ENCODE assay signal across 1 cellular context in the genomic region with DNA sequence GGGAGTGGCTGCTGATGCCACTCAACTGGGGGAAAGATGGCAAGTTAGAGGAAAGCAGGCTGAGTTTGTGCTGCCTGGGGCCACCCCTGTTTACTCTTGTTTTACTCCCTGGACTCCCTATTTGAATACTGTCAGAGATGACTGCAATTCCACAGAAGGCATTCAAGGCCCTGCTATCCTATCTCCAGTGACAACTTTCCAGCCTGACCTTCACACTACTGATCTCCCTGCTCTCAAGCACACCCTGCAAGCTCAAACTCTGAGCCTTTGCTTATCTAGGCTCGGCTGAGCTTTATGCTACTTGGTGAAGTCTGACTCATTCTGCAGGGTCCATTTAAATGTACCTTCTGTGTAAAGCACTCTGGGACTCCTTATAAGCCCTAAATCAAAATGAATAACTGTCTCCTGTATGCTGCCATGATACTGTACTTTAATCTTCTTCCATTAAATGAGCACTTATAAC.
TF ChIP-seq lines count a peak whose summit lies in the region.

No MANE protein-coding gene starts in this region.

TF ChIP-seq in HepG2, 621 proteins besides CTCF, POLR2A, EP300 and RAD21 (continues in another document):
- TF ChIP-seq SIN3B (IDR thresholded peaks at IDR 0.05; ENCODE audit: low read length) (no peak), PAWR (CRISPR knock-in tag; IDR thresholded peaks at IDR 0.05; ENCODE audit: borderline replicate concordance) (no peak), NR2F6 (IDR thresholded peaks at IDR 0.05) (peak; percentile 49; the same call in 1 of the 2 replicates), NR2F6 (CRISPR knock-in tag; IDR thresholded peaks at IDR 0.05) (peak; percentile 35; the same call in 1 of the 2 replicates), ZBTB3 (CRISPR knock-in tag; IDR thresholded peaks at IDR 0.05; ENCODE audit: borderline replicate concordance, low read depth) (no peak), ZNF383 (CRISPR knock-in tag; IDR thresholded peaks at IDR 0.05; ENCODE audit: borderline replicate concordance) (no peak), SP4 (CRISPR knock-in tag; IDR thresholded peaks at IDR 0.05) (no peak), SRY (CRISPR knock-in tag; IDR thresholded peaks at IDR 0.05) (no peak), FOXO1 (CRISPR knock-in tag; IDR thresholded peaks at IDR 0.05) (peak; percentile 67), FOXK2 (IDR thresholded peaks at IDR 0.05) (peak; percentile 76), SRSF4 (IDR thresholded peaks at IDR 0.05; ENCODE audit: low read depth, low read length, poor library complexity, severe bottlenecking) (no peak), HMGA1 (CRISPR knock-in tag; conservative IDR thresholded peaks at IDR 0.05) (no peak), HMG20A (CRISPR knock-in tag; IDR thresholded peaks at IDR 0.05; ENCODE audit: borderline replicate concordance) (peak; percentile 67; the same call in 1 of the 2 replicates), BORCS8-MEF2B (CRISPR knock-in tag; IDR thresholded peaks at IDR 0.05) (no peak), ZNF337 (CRISPR knock-in tag; IDR thresholded peaks at IDR 0.05; ENCODE audit: borderline replicate concordance, low read depth) (no peak), ZNF446 (CRISPR knock-in tag; IDR thresholded peaks at IDR 0.05) (no peak), CREB1 (IDR thresholded peaks at IDR 0.05) (no peak), CREB1 (CRISPR knock-in tag; IDR thresholded peaks at IDR 0.05) (no peak), KLF12 (CRISPR knock-in tag; IDR thresholded peaks at IDR 0.05; ENCODE audit: borderline replicate concordance) (no peak), NR2C2 (CRISPR knock-in tag; IDR thresholded peaks at IDR 0.05; ENCODE audit: borderline replicate concordance) (no peak; the same call in 1 of the 2 replicates), RBAK (CRISPR knock-in tag; IDR thresholded peaks at IDR 0.05) (no peak), NCOA2 (CRISPR knock-in tag; IDR thresholded peaks at IDR 0.05) (0 out of 2 replicates have a peak, but pooled peaks have one; percentile 51), FOXM1 (CRISPR knock-in tag; IDR thresholded peaks at IDR 0.05) (no peak), ZNF430 (CRISPR knock-in tag; IDR thresholded peaks at IDR 0.05) (no peak), PRPF4 (IDR thresholded peaks at IDR 0.05; ENCODE audit: low read depth, low read length, poor library complexity, severe bottlenecking) (no peak), SIX4 (CRISPR knock-in tag; IDR thresholded peaks at IDR 0.05) (no peak), SMYD3 (CRISPR knock-in tag; IDR thresholded peaks at IDR 0.05) (no peak), ZNF20 (CRISPR knock-in tag; IDR thresholded peaks at IDR 0.05) (no peak)
- TF ChIP-seq, protein P1, sequence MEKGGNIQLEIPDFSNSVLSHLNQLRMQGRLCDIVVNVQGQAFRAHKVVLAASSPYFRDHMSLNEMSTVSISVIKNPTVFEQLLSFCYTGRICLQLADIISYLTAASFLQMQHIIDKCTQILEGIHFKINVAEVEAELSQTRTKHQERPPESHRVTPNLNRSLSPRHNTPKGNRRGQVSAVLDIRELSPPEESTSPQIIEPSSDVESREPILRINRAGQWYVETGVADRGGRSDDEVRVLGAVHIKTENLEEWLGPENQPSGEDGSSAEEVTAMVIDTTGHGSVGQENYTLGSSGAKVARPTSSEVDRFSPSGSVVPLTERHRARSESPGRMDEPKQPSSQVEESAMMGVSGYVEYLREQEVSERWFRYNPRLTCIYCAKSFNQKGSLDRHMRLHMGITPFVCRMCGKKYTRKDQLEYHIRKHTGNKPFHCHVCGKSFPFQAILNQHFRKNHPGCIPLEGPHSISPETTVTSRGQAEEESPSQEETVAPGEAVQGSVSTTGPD (CRISPR knock-in tag; IDR thresholded peaks at IDR 0.05) = no peak
- TF ChIP-seq, protein P2, sequence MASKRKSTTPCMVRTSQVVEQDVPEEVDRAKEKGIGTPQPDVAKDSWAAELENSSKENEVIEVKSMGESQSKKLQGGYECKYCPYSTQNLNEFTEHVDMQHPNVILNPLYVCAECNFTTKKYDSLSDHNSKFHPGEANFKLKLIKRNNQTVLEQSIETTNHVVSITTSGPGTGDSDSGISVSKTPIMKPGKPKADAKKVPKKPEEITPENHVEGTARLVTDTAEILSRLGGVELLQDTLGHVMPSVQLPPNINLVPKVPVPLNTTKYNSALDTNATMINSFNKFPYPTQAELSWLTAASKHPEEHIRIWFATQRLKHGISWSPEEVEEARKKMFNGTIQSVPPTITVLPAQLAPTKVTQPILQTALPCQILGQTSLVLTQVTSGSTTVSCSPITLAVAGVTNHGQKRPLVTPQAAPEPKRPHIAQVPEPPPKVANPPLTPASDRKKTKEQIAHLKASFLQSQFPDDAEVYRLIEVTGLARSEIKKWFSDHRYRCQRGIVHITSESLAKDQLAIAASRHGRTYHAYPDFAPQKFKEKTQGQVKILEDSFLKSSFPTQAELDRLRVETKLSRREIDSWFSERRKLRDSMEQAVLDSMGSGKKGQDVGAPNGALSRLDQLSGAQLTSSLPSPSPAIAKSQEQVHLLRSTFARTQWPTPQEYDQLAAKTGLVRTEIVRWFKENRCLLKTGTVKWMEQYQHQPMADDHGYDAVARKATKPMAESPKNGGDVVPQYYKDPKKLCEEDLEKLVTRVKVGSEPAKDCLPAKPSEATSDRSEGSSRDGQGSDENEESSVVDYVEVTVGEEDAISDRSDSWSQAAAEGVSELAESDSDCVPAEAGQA (IDR thresholded peaks at IDR 0.05; ENCODE audit: low read depth) = no peak
- TF ChIP-seq, protein P2 (CRISPR knock-in tag; IDR thresholded peaks at IDR 0.05; ENCODE audit: borderline replicate concordance) = no peak
- TF ChIP-seq, protein P3, sequence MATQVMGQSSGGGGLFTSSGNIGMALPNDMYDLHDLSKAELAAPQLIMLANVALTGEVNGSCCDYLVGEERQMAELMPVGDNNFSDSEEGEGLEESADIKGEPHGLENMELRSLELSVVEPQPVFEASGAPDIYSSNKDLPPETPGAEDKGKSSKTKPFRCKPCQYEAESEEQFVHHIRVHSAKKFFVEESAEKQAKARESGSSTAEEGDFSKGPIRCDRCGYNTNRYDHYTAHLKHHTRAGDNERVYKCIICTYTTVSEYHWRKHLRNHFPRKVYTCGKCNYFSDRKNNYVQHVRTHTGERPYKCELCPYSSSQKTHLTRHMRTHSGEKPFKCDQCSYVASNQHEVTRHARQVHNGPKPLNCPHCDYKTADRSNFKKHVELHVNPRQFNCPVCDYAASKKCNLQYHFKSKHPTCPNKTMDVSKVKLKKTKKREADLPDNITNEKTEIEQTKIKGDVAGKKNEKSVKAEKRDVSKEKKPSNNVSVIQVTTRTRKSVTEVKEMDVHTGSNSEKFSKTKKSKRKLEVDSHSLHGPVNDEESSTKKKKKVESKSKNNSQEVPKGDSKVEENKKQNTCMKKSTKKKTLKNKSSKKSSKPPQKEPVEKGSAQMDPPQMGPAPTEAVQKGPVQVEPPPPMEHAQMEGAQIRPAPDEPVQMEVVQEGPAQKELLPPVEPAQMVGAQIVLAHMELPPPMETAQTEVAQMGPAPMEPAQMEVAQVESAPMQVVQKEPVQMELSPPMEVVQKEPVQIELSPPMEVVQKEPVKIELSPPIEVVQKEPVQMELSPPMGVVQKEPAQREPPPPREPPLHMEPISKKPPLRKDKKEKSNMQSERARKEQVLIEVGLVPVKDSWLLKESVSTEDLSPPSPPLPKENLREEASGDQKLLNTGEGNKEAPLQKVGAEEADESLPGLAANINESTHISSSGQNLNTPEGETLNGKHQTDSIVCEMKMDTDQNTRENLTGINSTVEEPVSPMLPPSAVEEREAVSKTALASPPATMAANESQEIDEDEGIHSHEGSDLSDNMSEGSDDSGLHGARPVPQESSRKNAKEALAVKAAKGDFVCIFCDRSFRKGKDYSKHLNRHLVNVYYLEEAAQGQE (IDR thresholded peaks at IDR 0.05; ENCODE audit: borderline replicate concordance in 1 of 2, low read depth in 1 of 2, low read length in 2 of 2) = no peak; a peak in 1 of 4 replicates
- TF ChIP-seq, protein P4, sequence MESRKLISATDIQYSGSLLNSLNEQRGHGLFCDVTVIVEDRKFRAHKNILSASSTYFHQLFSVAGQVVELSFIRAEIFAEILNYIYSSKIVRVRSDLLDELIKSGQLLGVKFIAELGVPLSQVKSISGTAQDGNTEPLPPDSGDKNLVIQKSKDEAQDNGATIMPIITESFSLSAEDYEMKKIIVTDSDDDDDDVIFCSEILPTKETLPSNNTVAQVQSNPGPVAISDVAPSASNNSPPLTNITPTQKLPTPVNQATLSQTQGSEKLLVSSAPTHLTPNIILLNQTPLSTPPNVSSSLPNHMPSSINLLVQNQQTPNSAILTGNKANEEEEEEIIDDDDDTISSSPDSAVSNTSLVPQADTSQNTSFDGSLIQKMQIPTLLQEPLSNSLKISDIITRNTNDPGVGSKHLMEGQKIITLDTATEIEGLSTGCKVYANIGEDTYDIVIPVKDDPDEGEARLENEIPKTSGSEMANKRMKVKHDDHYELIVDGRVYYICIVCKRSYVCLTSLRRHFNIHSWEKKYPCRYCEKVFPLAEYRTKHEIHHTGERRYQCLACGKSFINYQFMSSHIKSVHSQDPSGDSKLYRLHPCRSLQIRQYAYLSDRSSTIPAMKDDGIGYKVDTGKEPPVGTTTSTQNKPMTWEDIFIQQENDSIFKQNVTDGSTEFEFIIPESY (CRISPR knock-in tag; IDR thresholded peaks at IDR 0.05) = no peak
- TF ChIP-seq, protein P5, sequence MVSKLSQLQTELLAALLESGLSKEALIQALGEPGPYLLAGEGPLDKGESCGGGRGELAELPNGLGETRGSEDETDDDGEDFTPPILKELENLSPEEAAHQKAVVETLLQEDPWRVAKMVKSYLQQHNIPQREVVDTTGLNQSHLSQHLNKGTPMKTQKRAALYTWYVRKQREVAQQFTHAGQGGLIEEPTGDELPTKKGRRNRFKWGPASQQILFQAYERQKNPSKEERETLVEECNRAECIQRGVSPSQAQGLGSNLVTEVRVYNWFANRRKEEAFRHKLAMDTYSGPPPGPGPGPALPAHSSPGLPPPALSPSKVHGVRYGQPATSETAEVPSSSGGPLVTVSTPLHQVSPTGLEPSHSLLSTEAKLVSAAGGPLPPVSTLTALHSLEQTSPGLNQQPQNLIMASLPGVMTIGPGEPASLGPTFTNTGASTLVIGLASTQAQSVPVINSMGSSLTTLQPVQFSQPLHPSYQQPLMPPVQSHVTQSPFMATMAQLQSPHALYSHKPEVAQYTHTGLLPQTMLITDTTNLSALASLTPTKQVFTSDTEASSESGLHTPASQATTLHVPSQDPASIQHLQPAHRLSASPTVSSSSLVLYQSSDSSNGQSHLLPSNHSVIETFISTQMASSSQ (IDR thresholded peaks at IDR 0.05; ENCODE audit: low read depth) = 0 out of 2 replicates have a peak, but pooled peaks have one; percentile 27
- TF ChIP-seq, protein P5 (CRISPR knock-in tag; IDR thresholded peaks at IDR 0.05; ENCODE audit: borderline replicate concordance) = peak; percentile 20; the same call in 1 of the 2 replicates
- TF ChIP-seq, protein P6, sequence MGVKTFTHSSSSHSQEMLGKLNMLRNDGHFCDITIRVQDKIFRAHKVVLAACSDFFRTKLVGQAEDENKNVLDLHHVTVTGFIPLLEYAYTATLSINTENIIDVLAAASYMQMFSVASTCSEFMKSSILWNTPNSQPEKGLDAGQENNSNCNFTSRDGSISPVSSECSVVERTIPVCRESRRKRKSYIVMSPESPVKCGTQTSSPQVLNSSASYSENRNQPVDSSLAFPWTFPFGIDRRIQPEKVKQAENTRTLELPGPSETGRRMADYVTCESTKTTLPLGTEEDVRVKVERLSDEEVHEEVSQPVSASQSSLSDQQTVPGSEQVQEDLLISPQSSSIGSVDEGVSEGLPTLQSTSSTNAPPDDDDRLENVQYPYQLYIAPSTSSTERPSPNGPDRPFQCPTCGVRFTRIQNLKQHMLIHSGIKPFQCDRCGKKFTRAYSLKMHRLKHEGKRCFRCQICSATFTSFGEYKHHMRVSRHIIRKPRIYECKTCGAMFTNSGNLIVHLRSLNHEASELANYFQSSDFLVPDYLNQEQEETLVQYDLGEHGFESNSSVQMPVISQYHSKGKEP (CRISPR knock-in tag; IDR thresholded peaks at IDR 0.05) = no peak
- TF ChIP-seq, protein P7, sequence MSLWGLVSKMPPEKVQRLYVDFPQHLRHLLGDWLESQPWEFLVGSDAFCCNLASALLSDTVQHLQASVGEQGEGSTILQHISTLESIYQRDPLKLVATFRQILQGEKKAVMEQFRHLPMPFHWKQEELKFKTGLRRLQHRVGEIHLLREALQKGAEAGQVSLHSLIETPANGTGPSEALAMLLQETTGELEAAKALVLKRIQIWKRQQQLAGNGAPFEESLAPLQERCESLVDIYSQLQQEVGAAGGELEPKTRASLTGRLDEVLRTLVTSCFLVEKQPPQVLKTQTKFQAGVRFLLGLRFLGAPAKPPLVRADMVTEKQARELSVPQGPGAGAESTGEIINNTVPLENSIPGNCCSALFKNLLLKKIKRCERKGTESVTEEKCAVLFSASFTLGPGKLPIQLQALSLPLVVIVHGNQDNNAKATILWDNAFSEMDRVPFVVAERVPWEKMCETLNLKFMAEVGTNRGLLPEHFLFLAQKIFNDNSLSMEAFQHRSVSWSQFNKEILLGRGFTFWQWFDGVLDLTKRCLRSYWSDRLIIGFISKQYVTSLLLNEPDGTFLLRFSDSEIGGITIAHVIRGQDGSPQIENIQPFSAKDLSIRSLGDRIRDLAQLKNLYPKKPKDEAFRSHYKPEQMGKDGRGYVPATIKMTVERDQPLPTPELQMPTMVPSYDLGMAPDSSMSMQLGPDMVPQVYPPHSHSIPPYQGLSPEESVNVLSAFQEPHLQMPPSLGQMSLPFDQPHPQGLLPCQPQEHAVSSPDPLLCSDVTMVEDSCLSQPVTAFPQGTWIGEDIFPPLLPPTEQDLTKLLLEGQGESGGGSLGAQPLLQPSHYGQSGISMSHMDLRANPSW (CRISPR knock-in tag; IDR thresholded peaks at IDR 0.05; ENCODE audit: borderline replicate concordance) = 0 out of 2 replicates have a peak, but pooled peaks have one; percentile 38
